In genomic region chr6:80163754-80164187, GRCh38 we compare ENCODE assay signal across 8 cellular contexts. TPM values are rescaled to one million over a fixed set of nuclear protein-coding genes. Genes with fewer than 3 reads are reported as not detected.
DNase-seq lines count a peak whose midpoint lies in the region; ATAC-seq, FAIRE-seq and TF ChIP-seq lines count a peak whose summit lies in the region.

No MANE protein-coding gene starts in this region.

- H3K4me3 ChIP-seq in HFF-Myc (replicated peaks; ENCODE audit: low read depth, low read length) (no peak overlapping the region), MM.1S (ENCODE audit: low read length) (peak overlapping the region; percentile 56; the same call in 1 of the 2 replicates), bronchial epithelial cell (ENCODE audit: low read depth, low read length) (no peak overlapping the region), esophagus squamous epithelium (no peak overlapping the region)

- H3K9me3 Mint-ChIP-seq in activated CD4-positive, alpha-beta T cell treated with anti-CD3 and anti-CD28 coated beads, Interleukin-2, amount 10 ng/mL, durations not matched to agents 7 days and 5 days, result no peaks in the 10 kb centered on the region
- no peaks in the 10 kb centered on the region for H3K9me3 Mint-ChIP-seq in stimulated activated effector memory CD8-positive, alpha-beta T cell treated with anti-CD3 and anti-CD28 coated beads, Interleukin-12 subunit alpha, Interleukin-12 subunit beta, amount 100 ng/mL, for 72 hours

- no peaks in the 10 kb centered on the region for H4K20me1 ChIP-seq in MM.1S (ENCODE audit: insufficient read depth, low read length)

- POLR2A ChIA-PET in activated CD4-positive, alpha-beta T cell treated with anti-CD3 and anti-CD28 coated beads, Interleukin-2, amount 10 ng/mL, durations not matched to agents 7 days and 5 days (lab: Charles Lee), result interaction anchor here (0.6 kb wide), 1 partner anchor 13 kb away, joined by 3 read pairs; no protein-coding TSS in a partner anchor

- no peak for FAIRE-seq in bronchial epithelial cell (lab: Jason Lieb, UNC)

- H3K4me3 Mint-ChIP-seq in activated CD4-positive, alpha-beta T cell treated with anti-CD3 and anti-CD28 coated beads, Interleukin-2, amount 10 ng/mL, durations not matched to agents 7 days and 5 days, result no peak overlapping the region
- no peak overlapping the region for H3K4me3 Mint-ChIP-seq in stimulated activated effector memory CD8-positive, alpha-beta T cell treated with anti-CD3 and anti-CD28 coated beads, Interleukin-12 subunit alpha, Interleukin-12 subunit beta, amount 100 ng/mL, for 72 hours

- CTCF ChIA-PET in activated CD4-positive, alpha-beta T cell treated with anti-CD3 and anti-CD28 coated beads, Interleukin-2, amount 10 ng/mL, durations not matched to agents 7 days and 5 days (lab: Charles Lee), result interaction anchor here (0.6 to 1.2 kb wide), 4 partner anchors 11 to 14 kb away, joined by 3 to 6 read pairs (median 3); no protein-coding TSS in a partner anchor

- H3K27me3 ChIP-seq in MM.1S (replicated peaks; ENCODE audit: insufficient read depth, low read length) (no peaks in the 10 kb centered on the region), bronchial epithelial cell (ENCODE audit: control insufficient read depth, insufficient read depth, low read length) (no peaks in the 10 kb centered on the region), esophagus squamous epithelium (no peaks in the 10 kb centered on the region)

- H3K27me3 Mint-ChIP-seq in activated CD4-positive, alpha-beta T cell treated with anti-CD3 and anti-CD28 coated beads, Interleukin-2, amount 10 ng/mL, durations not matched to agents 7 days and 5 days, result no peaks in the 10 kb centered on the region

- H3F3A ChIP-seq in MM.1S (ENCODE audit: insufficient read depth, low read length), result peaks cover 27% of the 10 kb centered on the region

- H3K9me3 ChIP-seq in MM.1S (replicated peaks; ENCODE audit: insufficient read depth, low read length) (no peaks in the 10 kb centered on the region), esophagus squamous epithelium (no peaks in the 10 kb centered on the region)

- TF ChIP-seq CTCF in HFF-Myc (IDR thresholded peaks at IDR 0.05; ENCODE audit: low read depth, low read length, missing control alignments) (no peak), MM.1S (IDR thresholded peaks at IDR 0.05; ENCODE audit: low read length) (no peak), bronchial epithelial cell (IDR thresholded peaks at IDR 0.05; ENCODE audit: insufficient read depth, low read length, severe bottlenecking) (no peak), esophagus squamous epithelium (IDR thresholded peaks at IDR 0.05) (no peak)

- peak; percentile 8 for DNase-seq in activated CD4-positive, alpha-beta T cell treated with anti-CD3 and anti-CD28 coated beads, Interleukin-2, amount 10 ng/mL, durations not matched to agents 7 days and 5 days
- DNase-seq in activated CD4-positive, alpha-beta T cell treated with anti-CD3 and anti-CD28 coated beads, Interleukin-2, amount 50 U/mL, for 48 hours, result no peak
- DNase-seq in HFF-Myc (ENCODE audit: extremely low read depth, low read depth), result peak; percentile 35
- peak; percentile 50 for DNase-seq in MM.1S
- DNase-seq in bronchial epithelial cell (ENCODE audit: low read depth), result peak; percentile 90
- no peak for DNase-seq in stimulated activated effector memory CD8-positive, alpha-beta T cell treated with anti-CD3 and anti-CD28 coated beads, Interleukin-12 subunit alpha, Interleukin-12 subunit beta, amount 100 ng/mL, for 72 hours (ENCODE audit: low spot score in 2 of 2)
- no peak for DNase-seq in occipital lobe (lab: John Stamatoyannopoulos, UW)
- no peak for DNase-seq in esophagus squamous epithelium (lab: John Stamatoyannopoulos, UW)

- TF ChIP-seq POLR2A in esophagus squamous epithelium (IDR thresholded peaks at IDR 0.05), result no peak

- H3K27ac ChIP-seq in MM.1S (ENCODE audit: low read length) (peak overlapping the region; percentile 91), esophagus squamous epithelium (no peak overlapping the region)

- peak overlapping the region; percentile 60 for H3K9ac ChIP-seq in MM.1S (ENCODE audit: low read length)

- peaks cover 2% of the 10 kb centered on the region for H3K4me1 Mint-ChIP-seq in activated CD4-positive, alpha-beta T cell treated with anti-CD3 and anti-CD28 coated beads, Interleukin-2, amount 10 ng/mL, durations not matched to agents 7 days and 5 days
- H3K4me1 Mint-ChIP-seq in stimulated activated effector memory CD8-positive, alpha-beta T cell treated with anti-CD3 and anti-CD28 coated beads, Interleukin-12 subunit alpha, Interleukin-12 subunit beta, amount 100 ng/mL, for 72 hours, result no peaks in the 10 kb centered on the region

- intact Hi-C loops in esophagus squamous epithelium (cut with DNase I), result no loop called here

- H3K79me2 ChIP-seq in MM.1S (ENCODE audit: low read length), result 0 out of 2 replicates have a peak, but pooled peaks cover 11% of the 10 kb centered on the region

- ATAC-seq in stimulated activated effector memory CD8-positive, alpha-beta T cell treated with anti-CD3 and anti-CD28 coated beads, Interleukin-12 subunit alpha, Interleukin-12 subunit beta, amount 100 ng/mL, for 72 hours, result peak; percentile 81

- H2AFZ ChIP-seq in MM.1S (ENCODE audit: low read length), result peak overlapping the region; percentile 54

- WGBS in esophagus squamous epithelium, 2 donors, result 29 to 41% methylated on average over 3 of the region's 3 CpGs

- peak overlapping the region; percentile 84 for H3K4me2 ChIP-seq in MM.1S (ENCODE audit: low read depth, low read length)

- H3K4me1 ChIP-seq in MM.1S (ENCODE audit: low read length), result peaks cover 20% of the 10 kb centered on the region
- peaks cover 0 to 10% (median 4%) of the 10 kb centered on the region in 3 donors for H3K4me1 ChIP-seq in esophagus squamous epithelium

- H3K27ac Mint-ChIP-seq in activated CD4-positive, alpha-beta T cell treated with anti-CD3 and anti-CD28 coated beads, Interleukin-2, amount 10 ng/mL, durations not matched to agents 7 days and 5 days, result no peak overlapping the region
- H3K27ac Mint-ChIP-seq in stimulated activated effector memory CD8-positive, alpha-beta T cell treated with anti-CD3 and anti-CD28 coated beads, Interleukin-12 subunit alpha, Interleukin-12 subunit beta, amount 100 ng/mL, for 72 hours, result no peak overlapping the region

- H3K9me2 ChIP-seq in MM.1S (replicated peaks; ENCODE audit: insufficient read depth, low read length), result no peaks in the 10 kb centered on the region

- peaks cover 4% of the 10 kb centered on the region for H3K36me3 Mint-ChIP-seq in activated CD4-positive, alpha-beta T cell treated with anti-CD3 and anti-CD28 coated beads, Interleukin-2, amount 10 ng/mL, durations not matched to agents 7 days and 5 days (ENCODE audit: low read depth)
- peaks cover 6% of the 10 kb centered on the region for H3K36me3 Mint-ChIP-seq in stimulated activated effector memory CD8-positive, alpha-beta T cell treated with anti-CD3 and anti-CD28 coated beads, Interleukin-12 subunit alpha, Interleukin-12 subunit beta, amount 100 ng/mL, for 72 hours

- H3K36me3 ChIP-seq in MM.1S (replicated peaks; ENCODE audit: insufficient read depth, low read length), result no peaks in the 10 kb centered on the region; the same call in 1 of the 2 replicates
- no peaks in the 10 kb centered on the region for H3K36me3 ChIP-seq in bronchial epithelial cell (ENCODE audit: control insufficient read depth, insufficient read depth, low read length)
- H3K36me3 ChIP-seq in esophagus squamous epithelium, result peaks cover 0 to 14% (median 0%) of the 10 kb centered on the region in 3 donors

RNA-seq across cellular contexts. Expression of gene BCKDHB, which starts 57.3 kb away (rescaled TPM):
- 10 to 100 TPM; 16.4 to 18.8 TPM for total RNA-seq in activated CD4-positive, alpha-beta T cell treated with anti-CD3 and anti-CD28 coated beads, Interleukin-2, amount 10 ng/mL, durations not matched to agents 7 days and 5 days
- 9.1 and 15.0 TPM in 2 replicates for total RNA-seq in bronchial epithelial cell
- total RNA-seq in occipital lobe, result 19.8 TPM
- 10 to 100 TPM in 2 of 4 donors, 1 to 10 TPM in 2; 7.6 to 15.8 (median 9.0) TPM for total RNA-seq in esophagus squamous epithelium

Comparison
In these comparisons a context has a peak if more than half of its experiments do, and no peak if none do; other contexts are left out.
1. DNase-seq: peak in activated CD4-positive, alpha-beta T cell treated with anti-CD3 and anti-CD28 coated beads, Interleukin-2, amount 10 ng/mL, durations not matched to agents 7 days and 5 days (single experiment), HFF-Myc (single experiment), MM.1S (single experiment) and bronchial epithelial cell (single experiment); none in activated CD4-positive, alpha-beta T cell treated with anti-CD3 and anti-CD28 coated beads, Interleukin-2, amount 50 U/mL, for 48 hours (0 of 2), stimulated activated effector memory CD8-positive, alpha-beta T cell treated with anti-CD3 and anti-CD28 coated beads, Interleukin-12 subunit alpha, Interleukin-12 subunit beta, amount 100 ng/mL, for 72 hours (0 of 2), occipital lobe (single experiment) and esophagus squamous epithelium (single experiment).